ENCODE assay signal across 1 cellular context in the genomic region with DNA sequence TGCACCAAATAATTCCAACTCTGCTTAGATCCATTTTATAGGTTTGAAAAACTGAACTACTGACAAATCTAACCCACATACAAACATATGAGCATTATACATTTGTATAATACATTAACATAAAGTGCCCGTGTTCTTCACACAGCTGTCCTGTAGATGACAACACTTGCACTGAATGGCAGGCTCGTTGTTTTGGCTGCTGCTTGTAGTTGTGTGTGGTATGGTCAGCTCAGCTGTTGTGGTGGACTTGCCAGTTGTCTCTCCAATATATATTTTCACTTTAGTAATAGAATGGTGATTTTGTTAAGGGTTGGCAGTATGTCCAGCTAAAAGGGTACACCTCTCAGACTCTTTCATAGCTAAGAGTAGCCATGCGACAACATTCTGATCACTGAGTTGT.
TF ChIP-seq lines count a peak whose summit lies in the region.

No MANE protein-coding gene starts in this region.

TF ChIP-seq in K562, 482 proteins besides CTCF, POLR2A, EP300 and RAD21:
- TF ChIP-seq SUPT5H (IDR thresholded peaks at IDR 0.05) (no peak), KAT2B (IDR thresholded peaks at IDR 0.05; ENCODE audit: low read depth, low read length) (no peak), ZC3H8 (IDR thresholded peaks at IDR 0.05) (no peak), KLF10 (CRISPR knock-in tag; IDR thresholded peaks at IDR 0.05) (no peak), DPF2 (IDR thresholded peaks at IDR 0.05) (no peak), POU5F1 (IDR thresholded peaks at IDR 0.05; ENCODE audit: borderline replicate concordance, low read depth, low read length, partially characterized antibody) (no peak)
- TF ChIP-seq, protein P1, sequence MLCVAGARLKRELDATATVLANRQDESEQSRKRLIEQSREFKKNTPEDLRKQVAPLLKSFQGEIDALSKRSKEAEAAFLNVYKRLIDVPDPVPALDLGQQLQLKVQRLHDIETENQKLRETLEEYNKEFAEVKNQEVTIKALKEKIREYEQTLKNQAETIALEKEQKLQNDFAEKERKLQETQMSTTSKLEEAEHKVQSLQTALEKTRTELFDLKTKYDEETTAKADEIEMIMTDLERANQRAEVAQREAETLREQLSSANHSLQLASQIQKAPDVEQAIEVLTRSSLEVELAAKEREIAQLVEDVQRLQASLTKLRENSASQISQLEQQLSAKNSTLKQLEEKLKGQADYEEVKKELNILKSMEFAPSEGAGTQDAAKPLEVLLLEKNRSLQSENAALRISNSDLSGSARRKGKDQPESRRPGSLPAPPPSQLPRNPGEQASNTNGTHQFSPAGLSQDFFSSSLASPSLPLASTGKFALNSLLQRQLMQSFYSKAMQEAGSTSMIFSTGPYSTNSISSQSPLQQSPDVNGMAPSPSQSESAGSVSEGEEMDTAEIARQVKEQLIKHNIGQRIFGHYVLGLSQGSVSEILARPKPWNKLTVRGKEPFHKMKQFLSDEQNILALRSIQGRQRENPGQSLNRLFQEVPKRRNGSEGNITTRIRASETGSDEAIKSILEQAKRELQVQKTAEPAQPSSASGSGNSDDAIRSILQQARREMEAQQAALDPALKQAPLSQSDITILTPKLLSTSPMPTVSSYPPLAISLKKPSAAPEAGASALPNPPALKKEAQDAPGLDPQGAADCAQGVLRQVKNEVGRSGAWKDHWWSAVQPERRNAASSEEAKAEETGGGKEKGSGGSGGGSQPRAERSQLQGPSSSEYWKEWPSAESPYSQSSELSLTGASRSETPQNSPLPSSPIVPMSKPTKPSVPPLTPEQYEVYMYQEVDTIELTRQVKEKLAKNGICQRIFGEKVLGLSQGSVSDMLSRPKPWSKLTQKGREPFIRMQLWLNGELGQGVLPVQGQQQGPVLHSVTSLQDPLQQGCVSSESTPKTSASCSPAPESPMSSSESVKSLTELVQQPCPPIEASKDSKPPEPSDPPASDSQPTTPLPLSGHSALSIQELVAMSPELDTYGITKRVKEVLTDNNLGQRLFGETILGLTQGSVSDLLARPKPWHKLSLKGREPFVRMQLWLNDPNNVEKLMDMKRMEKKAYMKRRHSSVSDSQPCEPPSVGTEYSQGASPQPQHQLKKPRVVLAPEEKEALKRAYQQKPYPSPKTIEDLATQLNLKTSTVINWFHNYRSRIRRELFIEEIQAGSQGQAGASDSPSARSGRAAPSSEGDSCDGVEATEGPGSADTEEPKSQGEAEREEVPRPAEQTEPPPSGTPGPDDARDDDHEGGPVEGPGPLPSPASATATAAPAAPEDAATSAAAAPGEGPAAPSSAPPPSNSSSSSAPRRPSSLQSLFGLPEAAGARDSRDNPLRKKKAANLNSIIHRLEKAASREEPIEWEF (CRISPR knock-in tag; IDR thresholded peaks at IDR 0.05), result no peak
